In genomic region chr6:158911746-158912158, GRCh38 we compare ENCODE assay signal across 10 cellular contexts.
DNase-seq lines count a peak whose midpoint lies in the region; ATAC-seq and TF ChIP-seq lines count a peak whose summit lies in the region.
"Had no signal": no experiment of that assay in that cellular context is flagged by ENCODE, and none has a peak within 500 bp of the region (broad histone marks: within the 10 kb centered on the region; RNA-seq: fewer than 3 reads in every experiment).

No MANE protein-coding gene starts in this region.

- H2BK15ac ChIP-seq in mesendoderm (replicated peaks; ENCODE audit: low read depth) = no peak overlapping the region

- in situ Hi-C loops in G401 (cut with HindIII; ENCODE audit: low sequenced_read_pairs) = no loop called here

- H3K9me3 ChIP-seq in right atrium auricular region = no peaks in the 10 kb centered on the region

- no peaks in the 10 kb centered on the region for H3K36me3 ChIP-seq in mesendoderm (ENCODE audit: control insufficient read depth, insufficient read depth, low read length)
- H3K36me3 ChIP-seq in right atrium auricular region = no peaks in the 10 kb centered on the region

- WGBS in mesendoderm (ENCODE audit: extremely low coverage, insufficient coverage, low lambda C conversion rate) = no CpG with 5 or more reads among the region's 4 CpGs

- H3K23ac ChIP-seq in mesendoderm (ENCODE audit: low read length) = no peak overlapping the region

- peak overlapping the region; percentile 9 for H2AK5ac ChIP-seq in mesendoderm (ENCODE audit: low read length)

- no peak overlapping the region for H3K18ac ChIP-seq in mesendoderm (ENCODE audit: low read length)

- H3K4me2 ChIP-seq in mesendoderm (ENCODE audit: low read length) = no peak overlapping the region

- H3K27ac ChIP-seq in mesendoderm (ENCODE audit: low read depth, low read length) = no peak overlapping the region
- H3K27ac ChIP-seq in right atrium auricular region = no peak overlapping the region

- no peak for TF ChIP-seq CTCF in right atrium auricular region (IDR thresholded peaks at IDR 0.05)

- H3K56ac ChIP-seq in mesendoderm (ENCODE audit: low read length) = no peak overlapping the region

- H3K9ac ChIP-seq in mesendoderm (ENCODE audit: low read length) = no peak overlapping the region

- no peak overlapping the region for H2BK120ac ChIP-seq in mesendoderm (ENCODE audit: low read depth, low read length)

- H4K8ac ChIP-seq in mesendoderm (ENCODE audit: low read depth, low read length) = no peak overlapping the region

- H3K27me3 ChIP-seq in mesendoderm (ENCODE audit: insufficient read depth, low read length, poor library complexity) (no peaks in the 10 kb centered on the region), right atrium auricular region (no peaks in the 10 kb centered on the region)

- no peak overlapping the region for H2BK5ac ChIP-seq in mesendoderm (ENCODE audit: low read length)

- H3K4me3 ChIP-seq in mesendoderm (ENCODE audit: low read length) = no peak overlapping the region
- H3K4me3 ChIP-seq in right atrium auricular region = no peak overlapping the region
- H3K4me3 ChIP-seq: lung had no signal

- H3K79me2 ChIP-seq in mesendoderm (ENCODE audit: control insufficient read depth, insufficient read depth, low read length) = no peaks in the 10 kb centered on the region

- DNase-seq in G401 (ENCODE audit: low spot score) (peak; percentile 10), mesendoderm (no peak), 8988T (no peak), NCI-H524 treated with DMSO at 0.1 percent for 48 hours (lab: John Stamatoyannopoulos, UW) (no peak), right atrium auricular region (ENCODE audit: low spot score) (no peak)
- DNase-seq in activated CD8-positive, alpha-beta memory T cell treated with anti-CD3 and anti-CD28 coated beads, Interleukin-2, amount 50 U/mL, for 4 hours = peak; percentile 25
- DNase-seq: SW 1271 had no signal

- H3K4ac ChIP-seq in mesendoderm (ENCODE audit: low read depth, low read length) = no peak overlapping the region

- H4K5ac ChIP-seq in mesendoderm (ENCODE audit: low read length) = no peak overlapping the region

- ATAC-seq in HG03108 (IDR thresholded peaks at IDR 0.05; ENCODE audit: unreplicated experiment) (peak; percentile 51), HG02938 (IDR thresholded peaks at IDR 0.05; ENCODE audit: unreplicated experiment) (no peak)

- no peaks in the 10 kb centered on the region for H3K4me1 ChIP-seq in mesendoderm (ENCODE audit: control insufficient read depth, low read depth, low read length)
- H3K4me1 ChIP-seq in right atrium auricular region = no peaks in the 10 kb centered on the region

- H3K79me1 ChIP-seq in mesendoderm (ENCODE audit: low read length) = no peaks in the 10 kb centered on the region

Comparison
In these comparisons a context has a peak if more than half of its experiments do, and no peak if none do; other contexts are left out.
1. DNase-seq: peak in G401 (single experiment) and activated CD8-positive, alpha-beta memory T cell treated with anti-CD3 and anti-CD28 coated beads, Interleukin-2, amount 50 U/mL, for 4 hours (single experiment); none in mesendoderm (single experiment), 8988T (single experiment), NCI-H524 treated with DMSO at 0.1 percent for 48 hours (single experiment) and right atrium auricular region (single experiment).